In the genomic region with DNA sequence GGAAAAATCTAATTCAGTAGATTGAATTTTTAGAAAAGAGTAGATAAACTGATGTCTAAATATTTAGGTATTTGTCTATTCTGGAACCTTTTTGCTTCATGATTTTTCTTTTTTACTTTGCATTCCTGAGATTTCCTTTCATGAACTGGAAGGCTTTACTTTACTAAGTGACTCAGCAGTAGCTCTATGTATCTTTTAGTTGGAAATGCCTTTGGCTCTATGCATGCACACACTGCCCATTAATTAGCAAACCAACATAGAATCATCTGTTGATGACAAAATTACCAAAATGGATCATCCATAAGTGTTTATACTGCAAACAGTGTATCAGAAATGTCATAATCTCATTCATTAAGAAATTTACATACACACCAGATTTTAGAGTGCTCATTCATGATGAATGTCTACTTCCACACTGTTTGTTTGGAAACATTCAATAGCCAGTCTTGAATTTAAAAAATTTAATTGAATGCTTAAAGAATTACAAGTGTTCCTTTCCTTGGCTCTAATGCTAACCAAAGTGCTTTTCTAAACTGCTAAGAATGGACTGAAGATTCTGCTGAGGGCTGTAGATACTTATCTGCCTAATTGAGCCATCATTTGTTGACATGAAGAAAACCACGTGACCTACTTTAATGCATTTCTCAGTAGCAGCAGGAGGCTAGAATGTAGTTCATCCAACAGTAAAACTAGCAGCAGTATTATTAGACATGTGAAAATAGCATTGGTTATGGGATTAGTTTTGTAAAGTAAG, we compare ENCODE assay signal across 10 cellular contexts.
DNase-seq lines count a peak whose midpoint lies in the region; ATAC-seq and TF ChIP-seq lines count a peak whose summit lies in the region.
"Had no signal": no experiment of that assay in that cellular context is flagged by ENCODE, and none has a peak within 500 bp of the region (broad histone marks: within the 10 kb centered on the region; RNA-seq: fewer than 3 reads in every experiment).

No MANE protein-coding gene starts in this region.

- TF ChIP-seq CTCF in 22Rv1 (IDR thresholded peaks at IDR 0.05) (no peak), fibroblast of villous mesenchyme (IDR thresholded peaks at IDR 0.05; ENCODE audit: insufficient read depth, low read depth, low read length) (no peak), Caco-2 (IDR thresholded peaks at IDR 0.05; ENCODE audit: insufficient read depth in 1 of 2, low read depth in 1 of 2, low read length in 1 of 2, severe bottlenecking in 1 of 2, unreplicated experiment in 1 of 2) (no peak)

- BruUV-seq in Caco-2 (replicated peaks; lab: Mats Ljungman, UMichigan) = no TSS peak

- CTCF ChIA-PET in Caco-2 (lab: Charles Lee) = no interaction called here

- no peak overlapping the region for H3K27ac Mint-ChIP-seq in Caco-2 (ENCODE audit: unreplicated experiment)
- H3K27ac Mint-ChIP-seq: CD14-positive monocyte had no signal

- no peak overlapping the region for H3K4me3 Mint-ChIP-seq in Caco-2 (ENCODE audit: unreplicated experiment)
- H3K4me3 Mint-ChIP-seq: CD14-positive monocyte had no signal

- H3K27me3 ChIP-seq in Caco-2 (replicated peaks; ENCODE audit: control insufficient read depth, insufficient read depth, low read length) = no peaks in the 10 kb centered on the region

- no peaks in the 10 kb centered on the region for H3K27me3 Mint-ChIP-seq in Caco-2 (ENCODE audit: insufficient read depth, unreplicated experiment)

- no peaks in the 10 kb centered on the region for H3K9me3 Mint-ChIP-seq in Caco-2 (ENCODE audit: unreplicated experiment)

- H3K9me3 ChIP-seq in Caco-2 = no peaks in the 10 kb centered on the region

- no peaks in the 10 kb centered on the region for H3K4me1 ChIP-seq in Caco-2

- POLR2A ChIA-PET in Caco-2 (lab: Charles Lee) = no interaction called here

- peak overlapping the region; percentile 58 for H3K27ac ChIP-seq in 22Rv1

- peaks cover 18% of the 10 kb centered on the region for H3K36me3 Mint-ChIP-seq in Caco-2 (ENCODE audit: insufficient read depth, unreplicated experiment)

- peak; percentile 42 for DNase-seq in GM04504 (ENCODE audit: low read depth)
- peak; percentile 8 for DNase-seq in NCI-H460 (ENCODE audit: extremely low read depth, low read depth)
- peak; percentile 80 for DNase-seq in fibroblast of villous mesenchyme (ENCODE audit: low read depth)
- no peak for DNase-seq in stimulated activated CD4-positive, alpha-beta T cell treated with anti-CD3 and anti-CD28 coated beads, Interleukin-4, amount 100 ng/mL, for 4 hours
- DNase-seq in Caco-2 = no peak
- DNase-seq in stimulated activated CD4-positive, alpha-beta T cell treated with anti-CD3 and anti-CD28 coated beads, Interleukin-4, amount 100 ng/mL, for 1 hour = no peak

- intact Hi-C loops in Caco-2 (cut with micrococcal nuclease; ENCODE audit: unreplicated experiment) = no loop called here

- H3K36me3 ChIP-seq in Caco-2 (ENCODE audit: control insufficient read depth, insufficient read depth, low read length) = no peaks in the 10 kb centered on the region; the same call in 1 of the 2 replicates

- no peak overlapping the region for H3K4me3 ChIP-seq in fibroblast of villous mesenchyme (ENCODE audit: low read depth, low read length)
- H3K4me3 ChIP-seq in Caco-2 (ENCODE audit: low read depth, low read length) = no peak overlapping the region

- no peak for ATAC-seq in HG02571 (IDR thresholded peaks at IDR 0.05; ENCODE audit: unreplicated experiment)
- ATAC-seq: activated CD4-positive, CD25-positive, alpha-beta regulatory T cell treated with anti-CD3 and anti-CD28 coated beads, Interleukin-2, amount 50 U/mL, for 24 hours had no signal

- H3K4me1 Mint-ChIP-seq in Caco-2 (ENCODE audit: low read depth, unreplicated experiment) = peaks cover 9% of the 10 kb centered on the region
- H3K4me1 Mint-ChIP-seq: CD14-positive monocyte had no signal

Comparison
In these comparisons a context has a peak if more than half of its experiments do, and no peak if none do; other contexts are left out.
1. DNase-seq: peak in GM04504 (single experiment), NCI-H460 (single experiment) and fibroblast of villous mesenchyme (single experiment); none in stimulated activated CD4-positive, alpha-beta T cell treated with anti-CD3 and anti-CD28 coated beads, Interleukin-4, amount 100 ng/mL, for 4 hours (0 of 2), Caco-2 (0 of 2) and stimulated activated CD4-positive, alpha-beta T cell treated with anti-CD3 and anti-CD28 coated beads, Interleukin-4, amount 100 ng/mL, for 1 hour (single experiment).